8 cellular contexts compared by ENCODE assay signal in genomic region chr4:119454491-119455270, GRCh38.
DNase-seq lines count a peak whose midpoint lies in the region; ATAC-seq and TF ChIP-seq lines count a peak whose summit lies in the region.
"Not testable (repeated sequence)": the region's sequence is repeated elsewhere in the genome, so short reads cannot be mapped to it uniquely, and the experiment has no call there.

No MANE protein-coding gene starts in this region.

- ATAC-seq in GM19023 (IDR thresholded peaks at IDR 0.05; ENCODE audit: unreplicated experiment) (peak; percentile 100), HG03196 (IDR thresholded peaks at IDR 0.05; ENCODE audit: unreplicated experiment) (peak; percentile 100)
- peak; percentile 98 for ATAC-seq in central memory CD8-positive, alpha-beta T cell (replicated peaks; ENCODE audit: extremely low read depth, poor library complexity, severe bottlenecking)

- peak; percentile 8; the same call in 1 of the 2 replicates for TF ChIP-seq CTCF in AG09319 (IDR thresholded peaks at IDR 0.05; ENCODE audit: low read depth, low read length)

- H3K27me3 Mint-ChIP-seq in central memory CD8-positive, alpha-beta T cell, result not testable (repeated sequence)

- H3K4me3 Mint-ChIP-seq in central memory CD8-positive, alpha-beta T cell, result peak overlapping the region; percentile 91

- peaks cover 13% of the 10 kb centered on the region for H3K36me3 Mint-ChIP-seq in central memory CD8-positive, alpha-beta T cell (ENCODE audit: insufficient read depth)

- DNase-seq in AG09319 (ENCODE audit: extremely low read depth, low read depth) (peak; percentile 98), NCI-H226 (peak; percentile 93), iris pigment epithelial cell (ENCODE audit: low read depth) (peak; percentile 96)
- peak; percentile 85 to 94 (median 88) for DNase-seq in activated CD4-positive, CD25-positive, alpha-beta regulatory T cell (lab: John Stamatoyannopoulos, UW)
- peak; percentile 94 to 99 for DNase-seq in central memory CD8-positive, alpha-beta T cell (ENCODE audit: low spot score in 2 of 2)
- peak; percentile 94 to 95 for DNase-seq in stimulated activated CD4-positive, alpha-beta T cell treated with anti-CD3 and anti-CD28 coated beads, Interleukin-12 subunit alpha, Interleukin-12 subunit beta, amount 100 ng/mL, for 24 hours (ENCODE audit: low read depth in 2 of 2)

- H3K4me1 Mint-ChIP-seq in central memory CD8-positive, alpha-beta T cell, result not testable (repeated sequence)

- not testable (repeated sequence) for H3K9me3 Mint-ChIP-seq in central memory CD8-positive, alpha-beta T cell

- peak overlapping the region; percentile 99 for H3K27ac Mint-ChIP-seq in central memory CD8-positive, alpha-beta T cell (ENCODE audit: low read depth)

Comparison
In these comparisons a context has a peak if more than half of its experiments do, and no peak if none do; other contexts are left out.
1. Peak in every context shown above with its lines: DNase-seq and ATAC-seq.